29 cellular contexts compared by ENCODE assay signal in genomic region chr20:45583502-45583901, GRCh38. TPM values are rescaled to one million over a fixed set of nuclear protein-coding genes. Genes with fewer than 3 reads are reported as not detected.
"Had no signal": no experiment of that assay in that cellular context is flagged by ENCODE, and none has a peak within 500 bp of the region (broad histone marks: within the 10 kb centered on the region; RNA-seq: fewer than 3 reads in every experiment).

No MANE protein-coding gene starts in this region.

- H3K9me3 ChIP-seq: heart left ventricle, neutrophil, psoas muscle, right lobe of liver, suprapubic skin, thyroid gland, vagina had no signal

- H3K4me3 ChIP-seq: coronary artery, dorsolateral prefrontal cortex, heart left ventricle, lung, psoas muscle, right lobe of liver, suprapubic skin, thyroid gland, vagina had no signal

- H3K27ac ChIP-seq: coronary artery, dorsolateral prefrontal cortex, heart left ventricle, neutrophil, psoas muscle, right lobe of liver, suprapubic skin, thyroid gland, vagina had no signal

- H3K9me3 Mint-ChIP-seq: nephron; stimulated activated effector memory CD8-positive, alpha-beta T cell treated with anti-CD3 and anti-CD28 coated beads, Interleukin-12 subunit alpha, Interleukin-12 subunit beta, amount 100 ng/mL, for 72 hours; type B pancreatic cell had no signal

- H3K36me3 Mint-ChIP-seq: naive B cell; stimulated activated effector memory CD8-positive, alpha-beta T cell treated with anti-CD3 and anti-CD28 coated beads, Interleukin-12 subunit alpha, Interleukin-12 subunit beta, amount 100 ng/mL, for 72 hours; type B pancreatic cell had no signal

- H3K27me3 ChIP-seq: right lobe of liver, thyroid gland, vagina had no signal

- H3K4me1 Mint-ChIP-seq: naive B cell; nephron; stimulated activated effector memory CD8-positive, alpha-beta T cell treated with anti-CD3 and anti-CD28 coated beads, Interleukin-12 subunit alpha, Interleukin-12 subunit beta, amount 100 ng/mL, for 72 hours had no signal

- H3K4me1 ChIP-seq: heart left ventricle, psoas muscle, right lobe of liver, suprapubic skin, vagina had no signal

- DNase-seq: dorsolateral prefrontal cortex; effector CD8-positive, alpha-beta T cell; heart left ventricle; hippocampal formation; left colon; left ventricle myocardium superior; mesenchymal stem cell; naive B cell; psoas muscle; retina; right lobe of liver; stimulated activated CD4-positive, alpha-beta T cell treated with anti-CD3 and anti-CD28 coated beads, Interleukin-4, amount 100 ng/mL, for 1 hour; stimulated activated CD8-positive, alpha-beta memory T cell treated with anti-CD3 and anti-CD28 coated beads, Interleukin-4, amount 100 ng/mL, for 48 hours; stimulated activated naive CD8-positive, alpha-beta T cell treated with anti-CD3 and anti-CD28 coated beads, Interleukin-15, Interleukin-2, amounts not matched to agents 100 U/mL and 50 U/mL, for 24 hours; thyroid gland had no signal

- H3K27ac Mint-ChIP-seq: naive B cell; nephron; stimulated activated effector memory CD8-positive, alpha-beta T cell treated with anti-CD3 and anti-CD28 coated beads, Interleukin-12 subunit alpha, Interleukin-12 subunit beta, amount 100 ng/mL, for 72 hours; type B pancreatic cell had no signal

- H3K36me3 ChIP-seq: heart left ventricle, neutrophil, right lobe of liver, suprapubic skin, thyroid gland, vagina had no signal

- ATAC-seq: esophagus mucosa; heart left ventricle; left colon; left ventricle myocardium superior; psoas muscle; right lobe of liver; stimulated activated effector memory CD8-positive, alpha-beta T cell treated with anti-CD3 and anti-CD28 coated beads, Interleukin-12 subunit alpha, Interleukin-12 subunit beta, amount 100 ng/mL, for 72 hours; stimulated activated naive CD8-positive, alpha-beta T cell treated with anti-CD3 and anti-CD28 coated beads, Interleukin-15, Interleukin-2, amounts not matched to agents 100 U/mL and 50 U/mL, for 24 hours had no signal

- H3K4me3 Mint-ChIP-seq: naive B cell; nephron; stimulated activated effector memory CD8-positive, alpha-beta T cell treated with anti-CD3 and anti-CD28 coated beads, Interleukin-12 subunit alpha, Interleukin-12 subunit beta, amount 100 ng/mL, for 72 hours; type B pancreatic cell had no signal

RNA-seq across cellular contexts. Expression of gene WFDC8, which starts 4.4 kb away (rescaled TPM):
- total RNA-seq: dorsolateral prefrontal cortex, esophagus mucosa, fibroblast of lung, frontal cortex, glomerular endothelial cell, heart left ventricle, kidney epithelial cell, left colon, left ventricle myocardium superior, osteoblast, psoas muscle, right lobe of liver, suprapubic skin, vagina had no signal
- polyA plus RNA-seq: fibroblast of lung, heart left ventricle, lung, psoas muscle had no signal

RNA-seq across cellular contexts. Expression of gene EPPIN, which starts 36.3 kb away (rescaled TPM):
- total RNA-seq: esophagus mucosa, fibroblast of lung, frontal cortex, glomerular endothelial cell, kidney epithelial cell, left colon, left ventricle myocardium superior, osteoblast, psoas muscle, right lobe of liver, vagina had no signal
- polyA plus RNA-seq: fibroblast of lung, heart left ventricle, psoas muscle had no signal

RNA-seq across cellular contexts. Expression of gene WFDC6, which starts 44.2 kb away (rescaled TPM):
- total RNA-seq: dorsolateral prefrontal cortex, esophagus mucosa, fibroblast of lung, frontal cortex, glomerular endothelial cell, heart left ventricle, kidney epithelial cell, left colon, left ventricle myocardium superior, osteoblast, psoas muscle, right lobe of liver, thyroid gland, vagina had no signal
- polyA plus RNA-seq: fibroblast of lung, heart left ventricle, psoas muscle had no signal

RNA-seq across cellular contexts. Expression of gene WFDC10A, which starts 46.0 kb away (rescaled TPM):
- total RNA-seq: esophagus mucosa, fibroblast of lung, frontal cortex, glomerular endothelial cell, heart left ventricle, kidney epithelial cell, left colon, left ventricle myocardium superior, lung, osteoblast, psoas muscle, right lobe of liver, suprapubic skin, thyroid gland, vagina had no signal
- polyA plus RNA-seq: fibroblast of lung, heart left ventricle, lung, psoas muscle had no signal

RNA-seq across cellular contexts. Expression of gene WFDC9, which starts 47.6 kb away (rescaled TPM):
- total RNA-seq: esophagus mucosa, fibroblast of lung, frontal cortex, glomerular endothelial cell, heart left ventricle, kidney epithelial cell, left colon, left ventricle myocardium superior, lung, osteoblast, psoas muscle, right lobe of liver, suprapubic skin, thyroid gland, vagina had no signal
- polyA plus RNA-seq: fibroblast of lung, heart left ventricle, lung, psoas muscle had no signal
